Comparison of ENCODE assay signal across 8 cellular contexts in genomic region chr14:20958946-20959345, GRCh38. TPM values are rescaled to one million over a fixed set of nuclear protein-coding genes. Genes with fewer than 3 reads are reported as not detected.
"Had no signal": no experiment of that assay in that cellular context is flagged by ENCODE, and none has a peak within 500 bp of the region (broad histone marks: within the 10 kb centered on the region; RNA-seq: fewer than 3 reads in every experiment).

No MANE protein-coding gene starts in this region.

RNA-seq across cellular contexts. Expression of gene RNASE2, which starts 3.7 kb away (rescaled TPM):
- total RNA-seq: HT1080; IMR-90; M059J; NCI-H460; OCI-LY7; PC-3; SJSA1; T-helper 1 cell treated with Interleukin-12 subunit alpha and Interleukin-12 subunit beta and Interleukin-4 antibody, amounts not matched to agents 30 ng/mL and 1 ng/mL, for 36 hours had no signal

RNA-seq across cellular contexts. Expression of gene SLC39A2, which starts 40.1 kb away (rescaled TPM):
- total RNA-seq: IMR-90, M059J, NCI-H460, PC-3, SJSA1 had no signal
